In genomic region chr5:177080265-177080664, GRCh38 we compare ENCODE assay signal across 8 cellular contexts.
"Had no signal": no experiment of that assay in that cellular context is flagged by ENCODE, and none has a peak within 500 bp of the region (broad histone marks: within the 10 kb centered on the region; RNA-seq: fewer than 3 reads in every experiment).

No MANE protein-coding gene starts in this region.

- H3K4me3 ChIP-seq: GM12878 had no signal

- FAIRE-seq: G401.6, GM12878, GM12891, GM12892, GM18507, GM19239 had no signal

- DNase-seq: GDM1, GF-D8 had no signal

- ATAC-seq: GM12878 had no signal
